13 cellular contexts compared by ENCODE assay signal in genomic region chr1:203448521-203449061, GRCh38. TPM values are rescaled to one million over a fixed set of nuclear protein-coding genes. Genes with fewer than 3 reads are reported as not detected.
DNase-seq lines count a peak whose midpoint lies in the region; ATAC-seq, FAIRE-seq and TF ChIP-seq lines count a peak whose summit lies in the region.
"Had no signal": no experiment of that assay in that cellular context is flagged by ENCODE, and none has a peak within 500 bp of the region (broad histone marks: within the 10 kb centered on the region; RNA-seq: fewer than 3 reads in every experiment).

No MANE protein-coding gene starts in this region.

- BruUV-seq in HepG2 (replicated peaks; lab: Mats Ljungman, UMichigan) = no TSS peak
- BruUV-seq in Calu3 (replicated peaks; lab: Mats Ljungman, UMichigan) = no TSS peak

- CTCF ChIA-PET in HepG2 (lab: Yijun Ruan, JAX; ENCODE audit: low intra/inter-chr PET ratio, low total read pairs) (no interaction called here), Calu3 (lab: Charles Lee) (no interaction called here)

- WGBS in liver = 48% methylated on average over 9 of the region's 9 CpGs
- 6% methylated on average over 6 of the region's 9 CpGs for WGBS in HepG2 (ENCODE audit: low lambda C conversion rate)

- H4K20me1 ChIP-seq in HepG2 (ENCODE audit: insufficient read depth, low read length) = no peaks in the 10 kb centered on the region

- no peaks in the 10 kb centered on the region for H3K36me3 Mint-ChIP-seq in Calu3 (ENCODE audit: insufficient read depth, unreplicated experiment)

- DNase-seq in HepG2 (ENCODE audit: low spot score) (no peak), fibroblast of peridontal ligament (ENCODE audit: extremely low read depth) (peak; percentile 36), omental fat pad (ENCODE audit: low spot score) (no peak), Calu3 (no peak), pons (ENCODE audit: low spot score) (no peak)
- DNase-seq: ACHN; activated CD4-positive, alpha-beta T cell treated with anti-CD3 and anti-CD28 coated beads, Interleukin-2, amount 50 U/mL, for 4 hours; stomach had no signal

- H3K4me2 ChIP-seq in HepG2 (ENCODE audit: low read depth, low read length) = no peak overlapping the region

- H3K4me1 Mint-ChIP-seq in Calu3 (ENCODE audit: low read depth, unreplicated experiment) = no peaks in the 10 kb centered on the region

- TF ChIP-seq CTCF in liver (IDR thresholded peaks at IDR 0.05; ENCODE audit: low read depth, low read length, missing input control) (no peak), HepG2 (CRISPR knock-in tag; IDR thresholded peaks at IDR 0.05) (no peak), omental fat pad (IDR thresholded peaks at IDR 0.05) (no peak), Calu3 (IDR thresholded peaks at IDR 0.05; ENCODE audit: unreplicated experiment) (no peak)

- TF ChIP-seq RAD21 in liver (IDR thresholded peaks at IDR 0.05) (peak in 1 of 2 donors; percentile 11), HepG2 (CRISPR knock-in tag; IDR thresholded peaks at IDR 0.05) (no peak)

- H3K36me3 ChIP-seq in liver (ENCODE audit: control insufficient read depth in 4 of 4, insufficient read depth in 3 of 4, low read depth in 1 of 4, low read length in 3 of 4) (no peaks in the 10 kb centered on the region), HepG2 (replicated peaks in 1 of 2; ENCODE audit: control insufficient read depth in 1 of 2, insufficient read depth in 2 of 2, low read length in 2 of 2) (no peaks in the 10 kb centered on the region)
- H3K36me3 ChIP-seq: stomach had no signal

- H3K27me3 Mint-ChIP-seq in Calu3 (ENCODE audit: unreplicated experiment) = peaks cover 99% of the 10 kb centered on the region

- no peak overlapping the region for H3K4me3 Mint-ChIP-seq in Calu3 (ENCODE audit: low read depth, unreplicated experiment)
- H3K4me3 Mint-ChIP-seq: memory B cell had no signal

- H3K27ac ChIP-seq in liver (ENCODE audit: low read depth in 1 of 2, low read length in 2 of 2) (no peak overlapping the region), HepG2 (ENCODE audit: extremely low read length, insufficient read depth, low read length) (no peak overlapping the region)
- H3K27ac ChIP-seq: epithelial cell of prostate had no signal

- no peaks in the 10 kb centered on the region for H3K79me2 ChIP-seq in HepG2 (ENCODE audit: insufficient read depth, low read length)

- H3K4me3 ChIP-seq in liver (ENCODE audit: low read depth in 1 of 3, low read length in 3 of 3) = no peak overlapping the region
- H3K4me3 ChIP-seq in HepG2 (replicated peaks in 1 of 3; ENCODE audit: insufficient read depth in 1 of 3, low read depth in 2 of 3, low read length in 3 of 3) = no peak overlapping the region
- H3K4me3 ChIP-seq: stomach had no signal

- TF ChIP-seq POLR2A in HepG2 (IDR thresholded peaks at IDR 0.05; ENCODE audit: insufficient read depth in 1 of 2, low read depth in 2 of 2, low read length in 2 of 2) = no peak

- H3K9ac ChIP-seq in liver (ENCODE audit: low read depth in 1 of 2, low read length in 2 of 2) (no peak overlapping the region), HepG2 (ENCODE audit: insufficient read depth, low read depth, low read length) (no peak overlapping the region)

- no peaks in the 10 kb centered on the region for H3K4me1 ChIP-seq in liver (ENCODE audit: control insufficient read depth in 4 of 4, insufficient read depth in 4 of 4, low read length in 3 of 4)
- H3K4me1 ChIP-seq in HepG2 (ENCODE audit: insufficient read depth, low read length) = no peaks in the 10 kb centered on the region
- H3K4me1 ChIP-seq: stomach had no signal

- H3K27me3 ChIP-seq in liver (ENCODE audit: control insufficient read depth in 4 of 4, insufficient read depth in 4 of 4, low read length in 3 of 4) (peaks cover 0 to 4% (median 0%) of the 10 kb centered on the region in 4 donors), HepG2 (ENCODE audit: control insufficient read depth in 1 of 2, insufficient read depth in 2 of 2, low read length in 2 of 2) (peaks cover 1 to 13% of the 10 kb centered on the region in 2 experiments; a peak in 3 of 5 replicates)

- no peaks in the 10 kb centered on the region for H3K9me3 ChIP-seq in liver (ENCODE audit: control insufficient read depth in 4 of 4, low read length in 3 of 4)
- H3K9me3 ChIP-seq in HepG2 (ENCODE audit: low read length) = peaks cover 6% of the 10 kb centered on the region; the same call in 1 of the 2 replicates

- ATAC-seq in HepG2 (no peak), omental fat pad (ENCODE audit: low FRiP score) (peak; percentile 42), GM18909 (IDR thresholded peaks at IDR 0.05; ENCODE audit: poor library complexity, unreplicated experiment) (no peak), GM21423 (IDR thresholded peaks at IDR 0.05; ENCODE audit: unreplicated experiment) (no peak)

- POLR2A ChIA-PET in HepG2 (lab: Yijun Ruan, JAX) = no interaction called here

- H3K27ac Mint-ChIP-seq in Calu3 (ENCODE audit: unreplicated experiment) = no peak overlapping the region
- H3K27ac Mint-ChIP-seq: memory B cell had no signal

- no peak for TF ChIP-seq EP300 in HepG2 (IDR thresholded peaks at IDR 0.05; ENCODE audit: low read depth in 2 of 2, low read length in 2 of 2)
- no peak for TF ChIP-seq EP300 in HepG2 (CRISPR knock-in tag; IDR thresholded peaks at IDR 0.05; ENCODE audit: borderline replicate concordance)

- in situ Hi-C loops in HepG2 (cut with HindIII; ENCODE audit: extremely low pct_ligation_motif_present, low pct_unique_long_range_greater_than_20kb) = no loop called here

- no peak for FAIRE-seq in HepG2 (lab: Jason Lieb, UNC)

- intact Hi-C loops in HepG2 (cut with micrococcal nuclease; ENCODE audit: unreplicated experiment) = no loop called here
- intact Hi-C loops in Calu3 (cut with micrococcal nuclease; ENCODE audit: unreplicated experiment) = no loop called here

- H3K9me3 Mint-ChIP-seq in Calu3 (ENCODE audit: low read depth, unreplicated experiment) = peaks cover 2% of the 10 kb centered on the region

- no peak overlapping the region for H2AFZ ChIP-seq in HepG2 (ENCODE audit: low read length)

TF ChIP-seq in HepG2, 621 proteins besides CTCF, POLR2A, EP300 and RAD21 (continues in another document):
- TF ChIP-seq RBFOX2 (IDR thresholded peaks at IDR 0.05; ENCODE audit: low read depth, low read length) (no peak), ZNF292 (CRISPR knock-in tag; IDR thresholded peaks at IDR 0.05; ENCODE audit: borderline replicate concordance, low read depth) (no peak), GATAD1 (CRISPR knock-in tag; IDR thresholded peaks at IDR 0.05) (no peak), NR2F2 (IDR thresholded peaks at IDR 0.05; ENCODE audit: borderline replicate concordance, low read depth) (no peak)

RNA-seq across cellular contexts. Expression of gene PRELP, which starts 27.0 kb away (rescaled TPM):
- total RNA-seq in liver = 1 to 10 TPM in 1 of 2 donors, under 1 TPM in 1; 0.09 to 2.3 TPM
- polyA plus RNA-seq in liver = 1 to 10 TPM; 4.9 to 5.8 TPM
- total RNA-seq in HepG2 (2016; rRNA removed; fragmentation: Illumina TruSeq; extraction: Trizol) = not detected in 2 replicates
- total RNA-seq in HepG2 (2016; cell fraction: cytosol; rRNA removed; fragmentation: Illumina TruSeq; extraction: Trizol; ENCODE audit: low read depth) = not detected in 2 replicates
- not detected in 2 replicates for total RNA-seq in HepG2 (2016; cell fraction: insoluble cytoplasmic fraction; rRNA removed; fragmentation: Illumina TruSeq; extraction: Trizol)
- not detected in 2 replicates for total RNA-seq in HepG2 (2016; cell fraction: membrane; rRNA removed; fragmentation: Illumina TruSeq; extraction: Trizol)
- total RNA-seq in HepG2 (2016; cell fraction: nucleus; rRNA removed; fragmentation: Illumina TruSeq; extraction: Trizol) = not detected in 2 replicates
- not detected in 2 replicates for polyA plus RNA-seq in HepG2 (2011; rRNA removed)
- not detected in 2 replicates for polyA plus RNA-seq in HepG2 (2011; cell fraction: cytosol; rRNA removed)
- polyA plus RNA-seq in HepG2 (2011; cell fraction: nucleus; rRNA removed) = not detected in 2 replicates
- polyA plus RNA-seq in HepG2 (2012) = not detected in 2 replicates
- polyA plus RNA-seq in HepG2 (2016; cell fraction: cytosol; fragmentation: Illumina TruSeq; extraction: Trizol; ENCODE audit: low read depth) = not detected in 2 replicates
- not detected in 2 replicates for polyA plus RNA-seq in HepG2 (2016; cell fraction: insoluble cytoplasmic fraction; fragmentation: Illumina TruSeq; extraction: Trizol; ENCODE audit: low read depth)
- not detected in 2 replicates for polyA plus RNA-seq in HepG2 (2016; cell fraction: membrane; fragmentation: Illumina TruSeq; extraction: Trizol; ENCODE audit: low read depth)
- not detected in 2 replicates for polyA plus RNA-seq in HepG2 (2016; cell fraction: nucleus; fragmentation: Illumina TruSeq; extraction: Trizol; ENCODE audit: insufficient read depth, low read depth)
- 0.05 TPM in 1 of 2 replicates, not detected in the other for polyA minus RNA-seq in HepG2 (2011; rRNA and poly(A)+ RNA removed; ENCODE audit: low replicate concordance)
- not detected in 2 replicates for polyA minus RNA-seq in HepG2 (2011; cell fraction: cytosol; rRNA and poly(A)+ RNA removed)
- polyA minus RNA-seq in HepG2 (2011; cell fraction: nucleus; rRNA and poly(A)+ RNA removed) = not detected in 2 replicates
- total RNA-seq in omental fat pad = 100 to 1,000 TPM in 1 of 4 donors, 10 to 100 TPM in 3; 67.3 to 115 (median 83.2) TPM
- total RNA-seq in Calu3 (2022) = not detected in 2 replicates

RNA-seq across cellular contexts. Expression of gene OPTC, which starts 45.4 kb away (rescaled TPM):
- total RNA-seq in liver (not detected), HepG2 (2016; rRNA removed; fragmentation: Illumina TruSeq; extraction: Trizol) (not detected in 2 replicates), omental fat pad (not detected), Calu3 (2022) (not detected in 2 replicates)
- polyA plus RNA-seq in liver (not detected), HepG2 (2011; rRNA removed) (not detected in 2 replicates)
- total RNA-seq in HepG2 (2016; cell fraction: cytosol; rRNA removed; fragmentation: Illumina TruSeq; extraction: Trizol; ENCODE audit: low read depth) = not detected in 2 replicates
- total RNA-seq in HepG2 (2016; cell fraction: insoluble cytoplasmic fraction; rRNA removed; fragmentation: Illumina TruSeq; extraction: Trizol) = not detected in 2 replicates
- total RNA-seq in HepG2 (2016; cell fraction: membrane; rRNA removed; fragmentation: Illumina TruSeq; extraction: Trizol) = not detected in 2 replicates
- total RNA-seq in HepG2 (2016; cell fraction: nucleus; rRNA removed; fragmentation: Illumina TruSeq; extraction: Trizol) = not detected in 2 replicates
- polyA plus RNA-seq in HepG2 (2011; cell fraction: cytosol; rRNA removed) = not detected in 2 replicates
- not detected in 2 replicates for polyA plus RNA-seq in HepG2 (2011; cell fraction: nucleus; rRNA removed)
- polyA plus RNA-seq in HepG2 (2012) = not detected in 2 replicates
- polyA plus RNA-seq in HepG2 (2016; cell fraction: cytosol; fragmentation: Illumina TruSeq; extraction: Trizol; ENCODE audit: low read depth) = not detected in 2 replicates
- not detected in 2 replicates for polyA plus RNA-seq in HepG2 (2016; cell fraction: insoluble cytoplasmic fraction; fragmentation: Illumina TruSeq; extraction: Trizol; ENCODE audit: low read depth)
- not detected in 2 replicates for polyA plus RNA-seq in HepG2 (2016; cell fraction: membrane; fragmentation: Illumina TruSeq; extraction: Trizol; ENCODE audit: low read depth)
- not detected in 2 replicates for polyA plus RNA-seq in HepG2 (2016; cell fraction: nucleus; fragmentation: Illumina TruSeq; extraction: Trizol; ENCODE audit: insufficient read depth, low read depth)
- polyA minus RNA-seq in HepG2 (2011; rRNA and poly(A)+ RNA removed; ENCODE audit: low replicate concordance) = not detected in 2 replicates
- polyA minus RNA-seq in HepG2 (2011; cell fraction: cytosol; rRNA and poly(A)+ RNA removed) = not detected in 2 replicates
- polyA minus RNA-seq in HepG2 (2011; cell fraction: nucleus; rRNA and poly(A)+ RNA removed) = not detected in 2 replicates
- total RNA-seq: stomach had no signal
- polyA plus RNA-seq: stomach had no signal

Comparison
In these comparisons a context has a peak if more than half of its experiments do, and no peak if none do; other contexts are left out.
1. RNA of gene PRELP, which starts 27.0 kb away (total RNA-seq): 67.3 to 115 TPM in omental fat pad; 0.09 to 2.3 TPM in liver, not detected in HepG2 and not detected in Calu3; every median in the first group is over 10 times any median in the second.